Comparison of ENCODE assay signal across 7 cellular contexts in genomic region chr18:44325903-44326650, GRCh38.
DNase-seq lines count a peak whose midpoint lies in the region; ATAC-seq and TF ChIP-seq lines count a peak whose summit lies in the region.

No MANE protein-coding gene starts in this region.

- CTCF ChIA-PET in IMR-90 (lab: Yijun Ruan, JAX), result no interaction called here

- H4K8ac ChIP-seq in IMR-90 (ENCODE audit: low read depth in 2 of 2, low read length in 2 of 2), result no peak overlapping the region

- H3K36me3 ChIP-seq in IMR-90 (ENCODE audit: control insufficient read depth, insufficient read depth, low read length), result no peaks in the 10 kb centered on the region
- H3K36me3 ChIP-seq in effector memory CD4-positive, alpha-beta T cell (ENCODE audit: control insufficient read depth, insufficient read depth, low read length), result no peaks in the 10 kb centered on the region

- H4K91ac ChIP-seq in IMR-90 (ENCODE audit: insufficient read depth, low read depth, low read length), result no peak overlapping the region

- no peak overlapping the region for H2BK5ac ChIP-seq in IMR-90 (ENCODE audit: low read depth, low read length, poor library complexity, severe bottlenecking)

- no peak overlapping the region for H2BK120ac ChIP-seq in IMR-90 (ENCODE audit: low read depth, low read length)

- no peaks in the 10 kb centered on the region for H3K9me3 ChIP-seq in IMR-90 (ENCODE audit: control insufficient read depth, insufficient read depth, low read length)
- H3K9me3 ChIP-seq in effector memory CD4-positive, alpha-beta T cell (ENCODE audit: control insufficient read depth, low read length), result no peaks in the 10 kb centered on the region

- no peaks in the 10 kb centered on the region for H3K27me3 ChIP-seq in IMR-90 (ENCODE audit: control insufficient read depth, insufficient read depth, low read length)
- H3K27me3 ChIP-seq in effector memory CD4-positive, alpha-beta T cell (replicated peaks; ENCODE audit: control insufficient read depth, insufficient read depth, low read length, poor library complexity, severe bottlenecking), result no peaks in the 10 kb centered on the region

- no peak overlapping the region for H3K56ac ChIP-seq in IMR-90 (ENCODE audit: extremely low read depth, insufficient read depth, low read length)

- DNase-seq in G401 (ENCODE audit: low spot score) (peak; percentile 8), IMR-90 (peak; percentile 61), RPMI7951 (ENCODE audit: low read depth) (peak; percentile 19), fibroblast of mammary gland (ENCODE audit: low read depth) (peak; percentile 81), non-pigmented ciliary epithelial cell (ENCODE audit: low read depth) (peak; percentile 30)
- no peak for DNase-seq in effector memory CD4-positive, alpha-beta T cell

- H3K23ac ChIP-seq in IMR-90 (ENCODE audit: low read depth, low read length), result no peak overlapping the region

- H2BK20ac ChIP-seq in IMR-90 (ENCODE audit: low read depth, low read length), result no peak overlapping the region

- no TSS peak for BruUV-seq in IMR-90 (replicated peaks; lab: Mats Ljungman, UMichigan)

- no peak for ATAC-seq in IMR-90 (ENCODE audit: low read depth)
- no peak for ATAC-seq in HG02588 (IDR thresholded peaks at IDR 0.05; ENCODE audit: unreplicated experiment)

- no peak for TF ChIP-seq POLR2A in IMR-90 (IDR thresholded peaks at IDR 0.05; ENCODE audit: low read depth, low read length)

- WGBS in IMR-90 (ENCODE audit: extremely low coverage in 2 of 2, insufficient read length in 1 of 2), 2 experiments, result 25% methylated on average over 2 of the region's 4 CpGs; no CpG with 5 or more reads in 1 of the 2 experiments

- H3K9ac ChIP-seq in IMR-90 (ENCODE audit: low read depth, low read length), result no peak overlapping the region

- H4K5ac ChIP-seq in IMR-90 (ENCODE audit: low read depth, low read length), result no peak overlapping the region

- no peak overlapping the region for H3K4ac ChIP-seq in IMR-90 (ENCODE audit: low read depth, low read length)

- H2AK9ac ChIP-seq in IMR-90 (replicated peaks; ENCODE audit: low read depth, low read length, poor library complexity), result no peak overlapping the region

- H3K18ac ChIP-seq in IMR-90 (ENCODE audit: low read depth, low read length), result no peak overlapping the region

- TF ChIP-seq RAD21 in IMR-90 (IDR thresholded peaks at IDR 0.05; ENCODE audit: low read length), result 0 out of 2 replicates have a peak, but pooled peaks have one; percentile 27

- H3K4me1 ChIP-seq in IMR-90 (ENCODE audit: control insufficient read depth, insufficient read depth, low read length), result no peaks in the 10 kb centered on the region
- no peaks in the 10 kb centered on the region for H3K4me1 ChIP-seq in effector memory CD4-positive, alpha-beta T cell (ENCODE audit: control insufficient read depth, insufficient read depth, low read length, poor library complexity, severe bottlenecking)

- in situ Hi-C loops in G401 (cut with HindIII; ENCODE audit: low sequenced_read_pairs), result no loop called here
- in situ Hi-C loops in IMR-90 (cut with MboI; ENCODE audit: low sequenced_read_pairs), result loop anchor here (25.0 kb wide), 1 partner anchor 689 kb away; no protein-coding TSS in a partner anchor

- H3K79me1 ChIP-seq in IMR-90 (ENCODE audit: low read depth in 1 of 2, low read length in 2 of 2), result no peaks in the 10 kb centered on the region

- POLR2A ChIA-PET in IMR-90 (lab: Charles Lee; ENCODE audit: unreplicated experiment), result no interaction called here

- no peak overlapping the region for H3K14ac ChIP-seq in IMR-90 (replicated peaks; ENCODE audit: low read depth, low read length)

- dilution Hi-C loops in IMR-90 (cut with HindIII; ENCODE audit: low sequenced_read_pairs, unreplicated experiment), result no loop called here

- H3K4me3 ChIP-seq in IMR-90 (ENCODE audit: insufficient read depth, low read depth, low read length), result no peak overlapping the region
- no peak overlapping the region for H3K4me3 ChIP-seq in fibroblast of mammary gland (ENCODE audit: control insufficient read depth, low read depth, low read length)
- H3K4me3 ChIP-seq in effector memory CD4-positive, alpha-beta T cell (ENCODE audit: insufficient read depth, low read depth, low read length, poor library complexity, severe bottlenecking), result no peak overlapping the region

- no peak overlapping the region for H2BK15ac ChIP-seq in IMR-90 (ENCODE audit: low read depth, low read length)

- no peak overlapping the region for H3K4me2 ChIP-seq in IMR-90 (ENCODE audit: low read depth, low read length)

- intact Hi-C loops in IMR-90 (cut with micrococcal nuclease), result loop anchor here (1.0 to 2.0 kb wide), 2 partner anchors 537 to 705 kb away; no protein-coding TSS in a partner anchor

- H3K9me1 ChIP-seq in IMR-90 (ENCODE audit: insufficient read depth, low read length), result no peaks in the 10 kb centered on the region

- no peak overlapping the region for H2AFZ ChIP-seq in IMR-90 (replicated peaks; ENCODE audit: low read length, poor library complexity)

- no peak overlapping the region for H3K27ac ChIP-seq in IMR-90 (ENCODE audit: insufficient read depth, low read length)
- H3K27ac ChIP-seq in effector memory CD4-positive, alpha-beta T cell (ENCODE audit: insufficient read depth, low read length, poor library complexity, severe bottlenecking), result no peak overlapping the region

- no peak overlapping the region for H2AK5ac ChIP-seq in IMR-90 (ENCODE audit: low read depth, low read length)

- TF ChIP-seq CTCF in IMR-90 (conservative IDR thresholded peaks at IDR 0.05; ENCODE audit: low read depth, low read length) (0 out of 2 replicates have a peak, but pooled peaks have one; percentile 30), fibroblast of mammary gland (conservative IDR thresholded peaks at IDR 0.05; ENCODE audit: control insufficient read depth, insufficient read depth, low read depth, low read length) (peak; percentile 76)

- H4K20me1 ChIP-seq in IMR-90 (ENCODE audit: insufficient read depth, low read length), result no peaks in the 10 kb centered on the region

TF ChIP-seq in IMR-90, 13 proteins besides CTCF, POLR2A, EP300 and RAD21:
- TF ChIP-seq BHLHE40 (IDR thresholded peaks at IDR 0.05; ENCODE audit: low read depth, low read length), result no peak
- no peak for TF ChIP-seq RCOR1 (IDR thresholded peaks at IDR 0.05; ENCODE audit: insufficient replicate concordance, low read length)
- TF ChIP-seq USF2 (IDR thresholded peaks at IDR 0.05; ENCODE audit: low read depth, low read length), result no peak
- no peak for TF ChIP-seq MAFK (IDR thresholded peaks at IDR 0.05; ENCODE audit: low read depth, low read length)
- TF ChIP-seq SMC3 (IDR thresholded peaks at IDR 0.05; ENCODE audit: low read depth, low read length), result no peak
- TF ChIP-seq NFE2L2 (IDR thresholded peaks at IDR 0.05; ENCODE audit: low read depth, low read length), result no peak
- no peak for TF ChIP-seq RFX5 (IDR thresholded peaks at IDR 0.05; ENCODE audit: low read depth, low read length)
- TF ChIP-seq MAZ (IDR thresholded peaks at IDR 0.05; ENCODE audit: borderline replicate concordance, low read depth, low read length), result no peak
- TF ChIP-seq FOS (IDR thresholded peaks at IDR 0.05; ENCODE audit: low read depth, low read length), result no peak
- TF ChIP-seq ELK1 (IDR thresholded peaks at IDR 0.05; ENCODE audit: borderline replicate concordance, low read depth, low read length), result no peak
- TF ChIP-seq CEBPB (IDR thresholded peaks at IDR 0.05; ENCODE audit: low read depth, low read length), result no peak

Comparison
In these comparisons a context has a peak if more than half of its experiments do, and no peak if none do; other contexts are left out.
1. DNase-seq: peak in G401 (single experiment), IMR-90 (single experiment), RPMI7951 (single experiment), fibroblast of mammary gland (single experiment) and non-pigmented ciliary epithelial cell (single experiment); none in effector memory CD4-positive, alpha-beta T cell (0 of 3).